28 cellular contexts compared by ENCODE assay signal in the genomic region with DNA sequence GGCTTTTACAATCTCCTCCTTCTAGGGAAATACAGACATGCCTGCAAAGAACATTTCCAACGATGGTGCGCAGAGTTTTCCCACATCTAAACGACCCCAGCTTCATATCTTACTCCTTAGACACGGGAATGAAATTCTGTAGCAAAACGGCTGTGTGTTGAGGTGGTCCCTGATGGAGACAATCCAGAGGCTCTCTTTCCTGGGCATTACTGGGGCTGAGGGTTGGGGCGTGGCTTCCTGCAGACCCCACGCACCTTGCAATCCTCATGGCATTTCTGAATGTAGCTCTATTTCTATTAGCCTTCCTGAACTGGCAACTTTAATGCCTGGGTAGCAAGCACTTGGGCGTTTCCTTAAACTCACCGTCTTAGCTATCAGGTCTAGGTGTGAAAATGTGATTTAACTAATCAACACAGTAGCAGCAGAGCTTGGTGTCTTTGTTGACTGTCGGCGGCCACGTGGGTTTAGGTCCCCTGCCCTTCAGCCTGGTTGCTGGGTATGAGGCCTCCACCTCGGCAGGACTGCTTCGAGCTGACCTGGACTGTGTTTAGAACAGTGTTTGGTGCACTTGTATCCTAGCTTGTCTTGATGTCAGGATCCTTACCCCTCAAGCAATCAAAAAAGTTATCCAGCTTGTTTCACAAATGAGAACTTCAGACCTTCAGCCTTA.
"Had no signal": no experiment of that assay in that cellular context is flagged by ENCODE, and none has a peak within 500 bp of the region (broad histone marks: within the 10 kb centered on the region; RNA-seq: fewer than 3 reads in every experiment).

No MANE protein-coding gene starts in this region.

- H3K79me2 ChIP-seq: parathyroid adenoma had no signal

- H3K27me3 ChIP-seq: left lung, neutrophil, sigmoid colon, spleen, tibial nerve, vagina had no signal

- H3K27ac Mint-ChIP-seq: naive thymus-derived CD4-positive, alpha-beta T cell; natural killer cell treated with Interleukin-12 subunit alpha and Interleukin-12 subunit beta and Interleukin-15 and Interleukin-18, amount 100 ng/mL, for 72 hours; progenitor cell of endocrine pancreas; stimulated activated effector memory CD8-positive, alpha-beta T cell treated with anti-CD3 and anti-CD28 coated beads, Interleukin-12 subunit alpha, Interleukin-12 subunit beta, amount 100 ng/mL, for 72 hours; stimulated activated naive CD8-positive, alpha-beta T cell treated with anti-CD3 and anti-CD28 coated beads, Interleukin-15, Interleukin-2, amounts not matched to agents 100 ng/mL and 50 ng/mL, for 24 hours had no signal

- H3K36me3 Mint-ChIP-seq: natural killer cell treated with Interleukin-12 subunit alpha and Interleukin-12 subunit beta and Interleukin-15 and Interleukin-18, amount 100 ng/mL, for 72 hours; stimulated activated effector memory CD8-positive, alpha-beta T cell treated with anti-CD3 and anti-CD28 coated beads, Interleukin-12 subunit alpha, Interleukin-12 subunit beta, amount 100 ng/mL, for 72 hours had no signal

- H3K27me3 Mint-ChIP-seq: natural killer cell treated with Interleukin-12 subunit alpha and Interleukin-12 subunit beta and Interleukin-15 and Interleukin-18, amount 100 ng/mL, for 72 hours; progenitor cell of endocrine pancreas; stimulated activated naive CD8-positive, alpha-beta T cell treated with anti-CD3 and anti-CD28 coated beads, Interleukin-15, Interleukin-2, amounts not matched to agents 100 ng/mL and 50 ng/mL, for 24 hours; type B pancreatic cell had no signal

- H3K9ac ChIP-seq: parathyroid adenoma had no signal

- H2AFZ ChIP-seq: parathyroid adenoma had no signal

- H3K4me3 Mint-ChIP-seq: naive thymus-derived CD4-positive, alpha-beta T cell; natural killer cell treated with Interleukin-12 subunit alpha and Interleukin-12 subunit beta and Interleukin-15 and Interleukin-18, amount 100 ng/mL, for 72 hours; neural crest cell; stimulated activated effector memory CD8-positive, alpha-beta T cell treated with anti-CD3 and anti-CD28 coated beads, Interleukin-12 subunit alpha, Interleukin-12 subunit beta, amount 100 ng/mL, for 72 hours; stimulated activated naive CD8-positive, alpha-beta T cell treated with anti-CD3 and anti-CD28 coated beads, Interleukin-15, Interleukin-2, amounts not matched to agents 100 ng/mL and 50 ng/mL, for 24 hours; type B pancreatic cell had no signal

- H3K27ac ChIP-seq: left lung, lower lobe of right lung, neutrophil, parathyroid adenoma, sigmoid colon, spleen, tibial nerve, vagina had no signal

- H3K4me1 Mint-ChIP-seq: naive thymus-derived CD4-positive, alpha-beta T cell; neural crest cell had no signal

- ATAC-seq: left colon; left lung; lower lobe of right lung; mucosa of descending colon; naive thymus-derived CD4-positive, alpha-beta T cell; natural killer cell treated with Interleukin-12 subunit alpha and Interleukin-12 subunit beta and Interleukin-15 and Interleukin-18, amount 100 ng/mL, for 72 hours; right cardiac atrium had no signal

- FAIRE-seq: keratinocyte, small intestine had no signal

- DNase-seq: hippocampal formation; left colon; left lung; lower lobe of right lung; mammary epithelial cell; midbrain; mucosa of descending colon; naive thymus-derived CD4-positive, alpha-beta T cell; occipital lobe; retina; right cardiac atrium; sigmoid colon; small intestine; stimulated activated CD4-positive, alpha-beta T cell treated with anti-CD3 and anti-CD28 coated beads, Interleukin-4, amount 100 ng/mL, for 24 hours; stimulated activated naive CD4-positive, alpha-beta T cell; substantia nigra had no signal

- H3K4me1 ChIP-seq: left lung, lower lobe of right lung, parathyroid adenoma, sigmoid colon, spleen, tibial nerve, vagina had no signal

- H3K9me3 ChIP-seq: left lung, lower lobe of right lung, mucosa of descending colon, neutrophil, sigmoid colon, spleen, tibial nerve, vagina had no signal

- H3K36me3 ChIP-seq: neutrophil, vagina had no signal

- H3K9me3 Mint-ChIP-seq: natural killer cell treated with Interleukin-12 subunit alpha and Interleukin-12 subunit beta and Interleukin-15 and Interleukin-18, amount 100 ng/mL, for 72 hours; neural crest cell; stimulated activated effector memory CD8-positive, alpha-beta T cell treated with anti-CD3 and anti-CD28 coated beads, Interleukin-12 subunit alpha, Interleukin-12 subunit beta, amount 100 ng/mL, for 72 hours; stimulated activated naive CD8-positive, alpha-beta T cell treated with anti-CD3 and anti-CD28 coated beads, Interleukin-15, Interleukin-2, amounts not matched to agents 100 ng/mL and 50 ng/mL, for 24 hours; type B pancreatic cell had no signal

- H3K4me3 ChIP-seq: left lung, lower lobe of right lung, mucosa of descending colon, sigmoid colon, spleen, tibial nerve, vagina had no signal
